8 cellular contexts compared by ENCODE assay signal in the genomic region with DNA sequence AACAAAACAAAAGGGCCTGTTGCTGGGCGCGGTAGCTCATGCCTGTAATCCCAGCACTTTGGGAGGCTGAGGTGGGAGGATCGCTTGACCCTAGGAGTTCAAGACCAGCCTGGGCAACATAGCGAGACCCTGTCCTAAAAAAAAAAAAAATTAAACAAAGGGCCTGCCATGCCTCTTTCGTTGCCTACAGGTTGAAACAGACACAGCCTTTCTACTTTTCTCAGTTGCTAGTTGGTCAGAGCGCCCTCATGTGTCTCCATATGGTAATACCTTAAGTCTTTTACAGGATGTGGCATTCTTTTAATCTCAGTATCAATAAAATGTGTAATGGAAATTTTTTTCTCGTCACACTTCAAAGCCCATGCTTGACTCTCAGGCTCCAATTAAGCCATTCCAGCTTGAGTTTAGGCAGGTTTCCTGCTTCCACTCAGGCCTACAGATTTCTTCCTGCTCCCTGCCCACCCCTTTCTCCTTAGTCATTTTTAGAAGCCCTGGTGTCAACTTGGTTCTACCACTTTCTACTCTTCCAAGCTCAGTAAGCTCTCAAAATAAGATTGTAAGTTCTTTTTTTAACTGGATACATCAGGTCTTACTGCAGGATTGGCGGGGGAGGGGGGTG. TPM values are rescaled to one million over a fixed set of nuclear protein-coding genes. Genes with fewer than 3 reads are reported as not detected.
DNase-seq lines count a peak whose midpoint lies in the region; ATAC-seq, FAIRE-seq and TF ChIP-seq lines count a peak whose summit lies in the region.

No MANE protein-coding gene starts in this region.

- no peaks in the 10 kb centered on the region for H3K9me2 ChIP-seq in PC-9 (ENCODE audit: insufficient read depth)

- ATAC-seq in GM21576 (IDR thresholded peaks at IDR 0.05; ENCODE audit: unreplicated experiment): no peak

- no peaks in the 10 kb centered on the region for H3K79me2 ChIP-seq in PC-9 (ENCODE audit: low read depth)

- BruUV-seq in PC-9 (replicated peaks; lab: Mats Ljungman, UMichigan): no TSS peak

- no peak for TF ChIP-seq EP300 in ovary (IDR thresholded peaks at IDR 0.05)

- CTCF ChIA-PET in PC-9 (lab: Charles Lee): interaction anchor here (0.7 kb wide), 1 partner anchor 901 kb away, joined by 3 read pairs; no protein-coding TSS in a partner anchor
- CTCF ChIA-PET in activated naive CD4-positive, alpha-beta T cell treated with anti-CD3 and anti-CD28 coated beads, Interleukin-2, amount 10 ng/mL, durations not matched to agents 7 days and 5 days (lab: Charles Lee): interaction anchor here (0.9 to 1.3 kb wide), 8 partner anchors 15 to 265 kb away, joined by 3 to 4 read pairs (median 3); no protein-coding TSS in a partner anchor

- H3K27ac ChIP-seq in PC-9 (no peak overlapping the region), kidney (ENCODE audit: low read depth in 2 of 2, low read length in 2 of 2) (no peak overlapping the region), ovary (no peak overlapping the region)

- no peaks in the 10 kb centered on the region for H3K9me3 ChIP-seq in PC-9 (ENCODE audit: insufficient read depth, low read depth)
- H3K9me3 ChIP-seq in kidney (ENCODE audit: control insufficient read depth in 1 of 2, low read length in 2 of 2): no peaks in the 10 kb centered on the region
- no peaks in the 10 kb centered on the region for H3K9me3 ChIP-seq in ovary

- H3K4me2 ChIP-seq in PC-9: no peak overlapping the region

- H3K27me3 ChIP-seq in PC-9 (ENCODE audit: insufficient read depth, low read depth) (no peaks in the 10 kb centered on the region), ovary (no peaks in the 10 kb centered on the region)

- H3K27ac Mint-ChIP-seq in HFFc6: no peak overlapping the region
- H3K27ac Mint-ChIP-seq in activated naive CD4-positive, alpha-beta T cell treated with anti-CD3 and anti-CD28 coated beads, Interleukin-2, amount 10 ng/mL, durations not matched to agents 7 days and 5 days: peak overlapping the region; percentile 99

- intact Hi-C loops in PC-9 (cut with micrococcal nuclease; ENCODE audit: unreplicated experiment) (no loop called here), kidney (cut with DNase I) (no loop called here), ovary (cut with DNase I) (no loop called here)

- no peak overlapping the region for H2AFZ ChIP-seq in PC-9

- H3K27me3 Mint-ChIP-seq in HFFc6 (ENCODE audit: insufficient read depth): no peaks in the 10 kb centered on the region; the same call in 1 of the 2 replicates
- no peaks in the 10 kb centered on the region for H3K27me3 Mint-ChIP-seq in activated naive CD4-positive, alpha-beta T cell treated with anti-CD3 and anti-CD28 coated beads, Interleukin-2, amount 10 ng/mL, durations not matched to agents 7 days and 5 days

- POLR2A ChIA-PET in PC-9 (lab: Charles Lee; ENCODE audit: unreplicated experiment): no interaction called here

- no peaks in the 10 kb centered on the region for H3K9me3 Mint-ChIP-seq in HFFc6
- H3K9me3 Mint-ChIP-seq in activated naive CD4-positive, alpha-beta T cell treated with anti-CD3 and anti-CD28 coated beads, Interleukin-2, amount 10 ng/mL, durations not matched to agents 7 days and 5 days: no peaks in the 10 kb centered on the region

- no peaks in the 10 kb centered on the region for H3K4me1 Mint-ChIP-seq in HFFc6 (ENCODE audit: low read depth)
- peaks cover 46% of the 10 kb centered on the region for H3K4me1 Mint-ChIP-seq in activated naive CD4-positive, alpha-beta T cell treated with anti-CD3 and anti-CD28 coated beads, Interleukin-2, amount 10 ng/mL, durations not matched to agents 7 days and 5 days

- H4K20me1 ChIP-seq in PC-9 (ENCODE audit: insufficient read depth): no peaks in the 10 kb centered on the region

- H3K36me3 ChIP-seq in PC-9 (ENCODE audit: low read depth) (no peaks in the 10 kb centered on the region), kidney (ENCODE audit: control insufficient read depth in 1 of 2, insufficient read depth in 2 of 2, low read length in 2 of 2) (no peaks in the 10 kb centered on the region), ovary (no peaks in the 10 kb centered on the region)

- 53 to 65% (median 61%) methylated on average over 8 of the region's 8 CpGs for WGBS in ovary, 3 donors

- no peaks in the 10 kb centered on the region for H3K36me3 Mint-ChIP-seq in HFFc6 (ENCODE audit: low read depth)
- no peaks in the 10 kb centered on the region for H3K36me3 Mint-ChIP-seq in activated naive CD4-positive, alpha-beta T cell treated with anti-CD3 and anti-CD28 coated beads, Interleukin-2, amount 10 ng/mL, durations not matched to agents 7 days and 5 days

- peaks cover 9% of the 10 kb centered on the region for H3K4me1 ChIP-seq in PC-9 (replicated peaks; ENCODE audit: insufficient read depth)
- H3K4me1 ChIP-seq in kidney (ENCODE audit: control insufficient read depth in 1 of 2, insufficient read depth in 1 of 2, low read depth in 1 of 2, low read length in 2 of 2): no peaks in the 10 kb centered on the region
- H3K4me1 ChIP-seq in ovary (ENCODE audit: insufficient read depth): no peaks in the 10 kb centered on the region

- TF ChIP-seq POLR2A in ovary (IDR thresholded peaks at IDR 0.05): no peak

- H3K4me3 Mint-ChIP-seq in HFFc6: no peak overlapping the region
- no peak overlapping the region for H3K4me3 Mint-ChIP-seq in activated naive CD4-positive, alpha-beta T cell treated with anti-CD3 and anti-CD28 coated beads, Interleukin-2, amount 10 ng/mL, durations not matched to agents 7 days and 5 days

- H3K4me3 ChIP-seq in PC-9: no peak overlapping the region
- no peak overlapping the region for H3K4me3 ChIP-seq in kidney (ENCODE audit: low read length in 2 of 2)
- H3K4me3 ChIP-seq in ovary: no peak overlapping the region

- DNase-seq in COLO668 (lab: John Stamatoyannopoulos, UW; ENCODE audit: unreplicated experiment) (peak; percentile 18), HFFc6 (peak; percentile 27), PC-9 (peak; percentile 25 to 64), kidney (no peak), ovary (no peak), AG08395 (ENCODE audit: low spot score) (no peak)
- DNase-seq in activated naive CD4-positive, alpha-beta T cell treated with anti-CD3 and anti-CD28 coated beads, Interleukin-2, amount 10 ng/mL, durations not matched to agents 7 days and 5 days: peak; percentile 66

- H3K9ac ChIP-seq in kidney (ENCODE audit: low read length in 2 of 2): no peak overlapping the region

- H3F3A ChIP-seq in PC-9 (ENCODE audit: insufficient read depth, low read depth): no peaks in the 10 kb centered on the region

- TF ChIP-seq CTCF in HFFc6 (IDR thresholded peaks at IDR 0.05) (peak; percentile 71), PC-9 (conservative IDR thresholded peaks at IDR 0.05) (peak; percentile 81), kidney (IDR thresholded peaks at IDR 0.05; ENCODE audit: borderline replicate concordance, extremely low read depth, insufficient read depth) (peak; percentile 41), ovary (IDR thresholded peaks at IDR 0.05) (no peak)

- no peak for FAIRE-seq in kidney (lab: Jason Lieb, UNC)

RNA-seq across cellular contexts. Expression of a gene that starts 4.6 kb away (rescaled TPM):
- under 1 TPM in 5 of 6 experiments, not detected in 1; 0.12 to 0.29 (median 0.24) TPM for total RNA-seq in HFFc6 (2021; fragmentation: NEBNext Ultra II Directional; extraction: Animal tissue kit (Norgen Biotek cat#: 25700))
- total RNA-seq in PC-9 (2021) (1.4 and 2.8 TPM in 2 replicates), kidney (1.3 TPM), ovary (1 to 10 TPM in 1 of 7 donors, under 1 TPM in 4, not detected in 2; 0.25 to 2.3 (median 0.58) TPM)
- polyA plus RNA-seq in kidney (ENCODE audit: insufficient read depth, low read depth, low replicate concordance) (0.92 TPM), ovary (under 1 TPM; 0.12 to 0.27 TPM)

RNA-seq across cellular contexts. Expression of a gene that starts 37.7 kb away (rescaled TPM):
- total RNA-seq in HFFc6 (2021; fragmentation: NEBNext Ultra II Directional; extraction: Animal tissue kit (Norgen Biotek cat#: 25700)): 1,000 to 10,000 TPM; 1,260 to 1,533 (median 1,345) TPM
- total RNA-seq in PC-9 (2021): 3,176 and 3,660 TPM in 2 replicates
- total RNA-seq in kidney: 1,212 TPM
- 2,663 TPM for polyA plus RNA-seq in kidney (ENCODE audit: insufficient read depth, low read depth, low replicate concordance)
- 1,000 to 10,000 TPM; 2,907 to 8,735 (median 3,301) TPM for total RNA-seq in ovary
- over 10,000 TPM in 1 of 2 donors, 1,000 to 10,000 TPM in 1; 5,166 to 12,575 TPM for polyA plus RNA-seq in ovary

Comparison
In these comparisons a context has a peak if more than half of its experiments do, and no peak if none do; other contexts are left out.
1. DNase-seq: peak in COLO668 (single experiment), HFFc6 (single experiment), PC-9 (2 of 2) and activated naive CD4-positive, alpha-beta T cell treated with anti-CD3 and anti-CD28 coated beads, Interleukin-2, amount 10 ng/mL, durations not matched to agents 7 days and 5 days (single experiment); none in kidney (single experiment), ovary (0 of 5) and AG08395 (single experiment).
2. CTCF ChIP-seq: peak in HFFc6 (single experiment), PC-9 (single experiment) and kidney (single experiment); none in ovary (0 of 3).